ENCODE assay signal across 22 cellular contexts in genomic region chr9:127502706-127503378, GRCh38. TPM values are rescaled to one million over a fixed set of nuclear protein-coding genes. Genes with fewer than 3 reads are reported as not detected.
DNase-seq lines count a peak whose midpoint lies in the region; ATAC-seq and TF ChIP-seq lines count a peak whose summit lies in the region.
"Had no signal": no experiment of that assay in that cellular context is flagged by ENCODE, and none has a peak within 500 bp of the region (broad histone marks: within the 10 kb centered on the region; RNA-seq: fewer than 3 reads in every experiment).

No MANE protein-coding gene starts in this region.

- no peak for ATAC-seq in SK-N-SH treated with all-trans-retinoic acid at 6 μM for 48 hours
- ATAC-seq in GM23338, result no peak
- ATAC-seq in esophagus mucosa, result peak; percentile 0
- no peak for ATAC-seq in HG02852 (IDR thresholded peaks at IDR 0.05; ENCODE audit: unreplicated experiment)
- no peak for ATAC-seq in aorta (ENCODE audit: low FRiP score)

- H4K20me1 ChIP-seq in SK-N-SH (ENCODE audit: insufficient read depth) (no peaks in the 10 kb centered on the region), GM23338 (replicated peaks; ENCODE audit: insufficient read depth) (no peaks in the 10 kb centered on the region)

- H3K36me3 Mint-ChIP-seq in GM23338 (ENCODE audit: low read depth), result no peaks in the 10 kb centered on the region

- H3K4me3 ChIP-seq in SK-N-SH (ENCODE audit: low read depth in 2 of 2, low read length in 1 of 2) (no peak overlapping the region), GM23338 (no peak overlapping the region), sigmoid colon (no peak overlapping the region), aorta (ENCODE audit: low read length in 2 of 2) (no peak overlapping the region)
- H3K4me3 ChIP-seq: GM23248, MG63, Peyer's patch had no signal

- 93% methylated on average over 6 of the region's 21 CpGs for WGBS in SK-N-SH (ENCODE audit: low lambda C conversion rate)
- 87 to 93% methylated on average over 21 of the region's 21 CpGs for WGBS in sigmoid colon, 2 donors
- WGBS in aorta, 2 donors, result 84 to 90% methylated on average over 20 to 21 of the region's 21 CpGs

- H3K9me3 Mint-ChIP-seq in GM23338, result no peaks in the 10 kb centered on the region
- H3K9me3 Mint-ChIP-seq: CD8-positive, alpha-beta T cell had no signal

- no peak for TF ChIP-seq POLR2A in sigmoid colon (IDR thresholded peaks at IDR 0.05)

- H3K27me3 Mint-ChIP-seq in GM23338 (ENCODE audit: insufficient read depth, low read depth, poor library complexity), result peaks cover 12% of the 10 kb centered on the region

- H2AFZ ChIP-seq in SK-N-SH (ENCODE audit: low read depth) (no peak overlapping the region), GM23338 (no peak overlapping the region)
- H2AFZ ChIP-seq: GM23248 had no signal

- H3K9me3 ChIP-seq in SK-N-SH (no peaks in the 10 kb centered on the region), sigmoid colon (no peaks in the 10 kb centered on the region), aorta (ENCODE audit: control insufficient read depth, low read length) (no peaks in the 10 kb centered on the region)
- H3K9me3 ChIP-seq: MG63, Peyer's patch had no signal

- H3K27me3 ChIP-seq in SK-N-SH (ENCODE audit: insufficient read depth) (no peaks in the 10 kb centered on the region), GM23338 (ENCODE audit: insufficient read depth) (no peaks in the 10 kb centered on the region), sigmoid colon (no peaks in the 10 kb centered on the region), aorta (ENCODE audit: control insufficient read depth in 1 of 2, insufficient read depth in 2 of 2, low read length in 1 of 2) (no peaks in the 10 kb centered on the region)
- H3K27me3 ChIP-seq: MG63, Peyer's patch had no signal

- TF ChIP-seq RAD21 in SK-N-SH (IDR thresholded peaks at IDR 0.05; ENCODE audit: low read length), result no peak

- POLR2A ChIA-PET in SK-N-SH (lab: Yijun Ruan, JAX), result interaction anchor here (0.6 to 1.0 kb wide), 3 partner anchors 19 to 847 kb away, joined by 3 to 4 read pairs (median 3); no protein-coding TSS in a partner anchor

- peaks cover 15% of the 10 kb centered on the region; the same call in 1 of the 2 replicates for H3K79me2 ChIP-seq in SK-N-SH (ENCODE audit: insufficient read depth)
- H3K79me2 ChIP-seq in GM23338 (replicated peaks; ENCODE audit: insufficient read depth), result no peaks in the 10 kb centered on the region

- H3K4me1 ChIP-seq in SK-N-SH (ENCODE audit: control insufficient read depth in 1 of 2, insufficient read depth in 2 of 2, low read depth in 1 of 2, low read length in 1 of 2) (peaks cover 7 to 16% of the 10 kb centered on the region in 2 experiments; a peak in 2 of 4 replicates), GM23338 (ENCODE audit: insufficient read depth) (no peaks in the 10 kb centered on the region), sigmoid colon (peaks cover 0 to 20% (median 11%) of the 10 kb centered on the region in 4 donors), aorta (ENCODE audit: control insufficient read depth in 1 of 2, insufficient read depth in 2 of 2, low read length in 2 of 2) (no peaks in the 10 kb centered on the region)
- H3K4me1 ChIP-seq: Peyer's patch had no signal

- H3K4me1 Mint-ChIP-seq in GM23338, result peaks cover 4% of the 10 kb centered on the region

- H3K36me3 ChIP-seq in SK-N-SH (replicated peaks in 1 of 2; ENCODE audit: control insufficient read depth in 1 of 2, insufficient read depth in 2 of 2, low read length in 1 of 2) (peaks cover 21 to 42% of the 10 kb centered on the region in 2 experiments), GM23338 (ENCODE audit: insufficient read depth) (no peaks in the 10 kb centered on the region), sigmoid colon (peaks cover 4 to 73% (median 46%) of the 10 kb centered on the region in 4 donors), aorta (ENCODE audit: control insufficient read depth in 1 of 2, insufficient read depth in 2 of 2, low read length in 1 of 2) (no peaks in the 10 kb centered on the region)

- H3K9me2 ChIP-seq in SK-N-SH (no peaks in the 10 kb centered on the region), GM23338 (ENCODE audit: insufficient read depth) (no peaks in the 10 kb centered on the region)

- intact Hi-C loops in sigmoid colon (cut with DNase I) (loop anchor here (5.0 to 10.0 kb wide), 2 partner anchors 229 to 422 kb away; no protein-coding TSS in a partner anchor), aorta (cut with DNase I) (loop anchor here (5.0 to 10.0 kb wide), 4 partner anchors 222 to 422 kb away; partner anchors contain the start of gene TOR2A (in 1 of the 2))

- H3K27ac ChIP-seq in SK-N-SH (ENCODE audit: low read depth in 2 of 2, low read length in 1 of 2) (no peak overlapping the region), GM23338 (ENCODE audit: low read depth) (peak overlapping the region; percentile 39; the same call in 1 of the 2 replicates), sigmoid colon (peak overlapping the region in 3 of 4 donors; percentile 3 to 74 (median 26)), aorta (ENCODE audit: low read depth in 1 of 2, low read length in 2 of 2) (no peak overlapping the region)
- H3K27ac ChIP-seq: GM23248, Peyer's patch had no signal

- CTCF ChIA-PET in SK-N-SH (lab: Yijun Ruan, JAX), result interaction anchor here (0.6 to 14.3 kb wide), 22 partner anchors 10 to 281 kb away, joined by 3 to 277 read pairs (median 4); partner anchors contain the start of gene TOR2A

- H3F3A ChIP-seq in SK-N-SH (replicated peaks; ENCODE audit: insufficient read depth) (peaks cover 57% of the 10 kb centered on the region), GM23338 (replicated peaks; ENCODE audit: low read depth) (peaks cover 6% of the 10 kb centered on the region; the same call in 1 of the 2 replicates)

- no peak for DNase-seq in SK-N-SH
- DNase-seq in GM23338 (ENCODE audit: low spot score), result no peak
- DNase-seq in sigmoid colon, result no peak
- no peak for DNase-seq in aorta
- DNase-seq: 8988T; AML-193; C1 segment of cervical spinal cord; CD8-positive, alpha-beta T cell; GM23248; Kasumi-1; MG63; NCI-H1048; NCI-H1436; NCI-H187 treated with DMSO at 0.1 percent for 48 hours; NCI-H2107; NCI-H446 treated with DMSO at 0.1 percent for 48 hours; NCI-H526 treated with DMSO at 0.1 percent for 48 hours; Peyer's patch; SW 1271 had no signal

- TF ChIP-seq EP300 in SK-N-SH (IDR thresholded peaks at IDR 0.05; ENCODE audit: borderline replicate concordance in 1 of 2, low read depth in 1 of 2, low read length in 1 of 2), result no peak
- no peak for TF ChIP-seq EP300 in sigmoid colon (IDR thresholded peaks at IDR 0.05)

- H3K9ac ChIP-seq in SK-N-SH, result no peak overlapping the region
- H3K9ac ChIP-seq: GM23248 had no signal

- H3K4me3 Mint-ChIP-seq in GM23338, result no peak overlapping the region
- H3K4me3 Mint-ChIP-seq: CD8-positive, alpha-beta T cell had no signal

- no peak overlapping the region for H3K27ac Mint-ChIP-seq in GM23338
- H3K27ac Mint-ChIP-seq: CD8-positive, alpha-beta T cell had no signal

- no peak for TF ChIP-seq CTCF in SK-N-SH (IDR thresholded peaks at IDR 0.05)
- TF ChIP-seq CTCF in GM23338 (conservative IDR thresholded peaks at IDR 0.05; ENCODE audit: low read depth in 2 of 2), result no peak
- no peak for TF ChIP-seq CTCF in sigmoid colon (IDR thresholded peaks at IDR 0.05)

- H3K4me2 ChIP-seq in SK-N-SH (no peak overlapping the region), GM23338 (no peak overlapping the region)

TF ChIP-seq in SK-N-SH, 30 proteins besides CTCF, POLR2A, EP300 and RAD21:
- TF ChIP-seq POLR2AphosphoS5 (IDR thresholded peaks at IDR 0.05; ENCODE audit: low read depth, low read length) (peak; percentile 27; the same call in 1 of the 2 replicates), ELF1 (IDR thresholded peaks at IDR 0.05) (no peak), GATA2 (CRISPR knock-in tag; IDR thresholded peaks at IDR 0.05) (no peak)

TF ChIP-seq in SK-N-SH treated with all-trans-retinoic acid at 6 μM for 48 hours, 23 proteins besides CTCF, POLR2A, EP300 and RAD21 (continues in another document):
- TF ChIP-seq BACH2 (CRISPR knock-in tag; IDR thresholded peaks at IDR 0.05; ENCODE audit: borderline replicate concordance) (no peak), ZFP3 (CRISPR knock-in tag; IDR thresholded peaks at IDR 0.05) (no peak), ESRRG (CRISPR knock-in tag; IDR thresholded peaks at IDR 0.05) (no peak), TOX (CRISPR knock-in tag; IDR thresholded peaks at IDR 0.05; ENCODE audit: borderline replicate concordance) (no peak), TCF4 (CRISPR knock-in tag; IDR thresholded peaks at IDR 0.05; ENCODE audit: borderline replicate concordance) (no peak)

TF ChIP-seq in GM23338, 12 proteins besides CTCF, POLR2A, EP300 and RAD21 (continues in another document):
- TF ChIP-seq NANOG (IDR thresholded peaks at IDR 0.05; ENCODE audit: borderline replicate concordance) (no peak), EZH2phosphoT487 (IDR thresholded peaks at IDR 0.05; ENCODE audit: unreplicated experiment) (no peak), ZNF114 (CRISPR knock-in tag; IDR thresholded peaks at IDR 0.05) (no peak), ETS1 (IDR thresholded peaks at IDR 0.05) (no peak)

RNA-seq across cellular contexts. Expression of gene LRSAM1, which starts 51.5 kb away (rescaled TPM):
- polyA plus RNA-seq in SK-N-SH (2012; rRNA removed) (5.5 and 8.0 TPM in 2 replicates), GM23338 (2016; fragmentation: Nextera tagmentation; extraction: Ambion mirVana) (12.8 and 16.1 TPM in 2 replicates), sigmoid colon (10 to 100 TPM in 1 of 3 donors, 1 to 10 TPM in 2; 6.9 to 17.4 (median 7.2) TPM), aorta (10 to 100 TPM in 1 of 2 donors, 1 to 10 TPM in 1; 9.3 to 38.8 TPM)
- 5.1 and 7.8 TPM in 2 replicates for polyA plus RNA-seq in SK-N-SH (2012; cell fraction: cytosol; rRNA removed)
- polyA plus RNA-seq in SK-N-SH (2012; cell fraction: nucleus; rRNA removed), result 35.0 and 51.3 TPM in 2 replicates
- total RNA-seq in GM23338 (2014; rRNA removed; shearing (Covaris generic)), result 16.9 and 21.9 TPM in 2 replicates
- total RNA-seq in esophagus mucosa (13.5 TPM), sigmoid colon (10 to 100 TPM; 17.9 to 54.0 (median 30.2) TPM), aorta (10 to 100 TPM; 16.3 to 27.8 TPM)

RNA-seq across cellular contexts. Expression of gene RPL12, which starts 51.6 kb away (rescaled TPM):
- polyA plus RNA-seq in SK-N-SH (2012; rRNA removed) (3,270 and 3,754 TPM in 2 replicates), GM23338 (2016; fragmentation: Nextera tagmentation; extraction: Ambion mirVana) (2,121 and 2,369 TPM in 2 replicates), sigmoid colon (1,000 to 10,000 TPM; 2,492 to 4,552 (median 2,965) TPM), aorta (1,000 to 10,000 TPM; 2,932 to 3,006 TPM)
- polyA plus RNA-seq in SK-N-SH (2012; cell fraction: cytosol; rRNA removed), result 3,350 and 3,639 TPM in 2 replicates
- 595 and 635 TPM in 2 replicates for polyA plus RNA-seq in SK-N-SH (2012; cell fraction: nucleus; rRNA removed)
- total RNA-seq in GM23338 (2014; rRNA removed; shearing (Covaris generic)), result 1,947 and 2,596 TPM in 2 replicates
- total RNA-seq in esophagus mucosa (1,546 TPM), sigmoid colon (1,000 to 10,000 TPM; 2,502 to 5,061 (median 3,494) TPM), aorta (100 to 1,000 TPM; 875 to 907 TPM)

Comparison
In these comparisons a context has a peak if more than half of its experiments do, and no peak if none do; other contexts are left out.
1. H3K27ac ChIP-seq: peak in GM23338 (single experiment) and sigmoid colon (3 of 4); none in SK-N-SH (0 of 2) and aorta (0 of 2).